ENCODE assay signal across 10 cellular contexts in the genomic region with DNA sequence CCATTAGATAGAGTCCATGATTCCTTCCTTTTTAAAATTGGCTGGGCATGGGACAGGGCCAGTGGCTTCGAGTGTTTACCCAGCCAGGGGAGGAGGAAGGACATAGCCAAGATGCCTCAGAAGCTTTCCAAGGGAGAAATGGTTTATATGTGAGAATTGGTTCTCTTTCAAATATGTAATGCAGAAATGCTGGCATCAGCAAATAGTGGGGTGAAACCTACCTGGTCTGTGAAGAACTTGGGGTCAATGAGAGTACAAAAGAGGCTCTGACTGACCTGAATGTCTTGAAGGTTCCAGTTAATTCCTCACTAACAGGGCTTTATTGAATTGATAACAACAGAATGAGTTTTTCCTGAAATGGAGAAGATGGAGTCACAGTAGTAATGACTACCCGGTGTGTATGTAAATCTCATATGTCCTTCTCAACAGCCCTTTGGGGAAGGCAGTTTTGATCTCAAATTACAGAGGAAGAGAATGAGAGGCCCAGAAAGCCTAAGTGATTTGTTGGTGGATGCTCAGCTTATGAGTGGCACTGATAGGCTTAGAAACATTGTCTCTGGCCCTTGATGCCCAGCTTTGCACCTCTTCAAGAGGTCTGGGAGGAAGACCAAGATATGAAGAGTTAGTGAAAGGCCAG. TPM values are rescaled to one million over a fixed set of nuclear protein-coding genes. Genes with fewer than 3 reads are reported as not detected.
DNase-seq lines count a peak whose midpoint lies in the region; ATAC-seq and TF ChIP-seq lines count a peak whose summit lies in the region.
"Had no signal": no experiment of that assay in that cellular context is flagged by ENCODE, and none has a peak within 500 bp of the region (broad histone marks: within the 10 kb centered on the region; RNA-seq: fewer than 3 reads in every experiment).

No MANE protein-coding gene starts in this region.

- no peaks in the 10 kb centered on the region for H3K36me3 ChIP-seq in CD4-positive, CD25-positive, alpha-beta regulatory T cell (ENCODE audit: control insufficient read depth, insufficient read depth, low read length)
- H3K36me3 ChIP-seq in HUES48 (ENCODE audit: control insufficient read depth, insufficient read depth, low read length) (peaks cover 13% of the 10 kb centered on the region), lower lobe of right lung (peaks cover 12% of the 10 kb centered on the region)

- H3K27me3 Mint-ChIP-seq in CD4-positive, CD25-positive, alpha-beta regulatory T cell, result peaks cover 65% of the 10 kb centered on the region
- H3K27me3 Mint-ChIP-seq in activated naive CD8-positive, alpha-beta T cell, result peaks cover 21% of the 10 kb centered on the region

- DNase-seq in CD4-positive, CD25-positive, alpha-beta regulatory T cell, result no peak
- DNase-seq in lower lobe of right lung, result no peak
- DNase-seq in DMS 273 treated with DMSO at 0.1 percent for 48 hours (lab: John Stamatoyannopoulos, UW), result no peak
- DNase-seq in NCI-H748 treated with DMSO at 0.1 percent for 48 hours (lab: John Stamatoyannopoulos, UW), result no peak
- DNase-seq in stimulated activated CD4-positive, alpha-beta T cell treated with anti-CD3 and anti-CD28 coated beads, Interleukin-2, amount 100 ng/mL, for 24 hours, result no peak
- DNase-seq: NCI-H1417 treated with DMSO at 0.1 percent for 48 hours; stimulated activated naive CD4-positive, alpha-beta T cell had no signal

- H3K9me3 ChIP-seq in CD4-positive, CD25-positive, alpha-beta regulatory T cell (ENCODE audit: control insufficient read depth in 2 of 2, low read length in 2 of 2), result no peaks in the 10 kb centered on the region
- H3K9me3 ChIP-seq in HUES48 (ENCODE audit: control insufficient read depth, insufficient read depth, low read length), result no peaks in the 10 kb centered on the region
- H3K9me3 ChIP-seq in lower lobe of right lung, result no peaks in the 10 kb centered on the region

- no peaks in the 10 kb centered on the region for H3K36me3 Mint-ChIP-seq in CD4-positive, CD25-positive, alpha-beta regulatory T cell
- H3K36me3 Mint-ChIP-seq in activated naive CD8-positive, alpha-beta T cell, result peaks cover 15% of the 10 kb centered on the region

- peaks cover 36% of the 10 kb centered on the region for H3K27me3 ChIP-seq in CD4-positive, CD25-positive, alpha-beta regulatory T cell (ENCODE audit: control insufficient read depth, insufficient read depth, low read length)
- peaks cover 32% of the 10 kb centered on the region for H3K27me3 ChIP-seq in HUES48 (ENCODE audit: control insufficient read depth, insufficient read depth, low read length)
- H3K27me3 ChIP-seq in lower lobe of right lung (ENCODE audit: low read depth), result peaks cover 8% of the 10 kb centered on the region

- H3K9ac ChIP-seq in HUES48 (ENCODE audit: low read depth, low read length), result no peak overlapping the region

- H3K4me1 ChIP-seq in CD4-positive, CD25-positive, alpha-beta regulatory T cell (ENCODE audit: control insufficient read depth, insufficient read depth, low read length, poor library complexity, severe bottlenecking), result peaks cover 30% of the 10 kb centered on the region
- H3K4me1 ChIP-seq in HUES48 (ENCODE audit: control insufficient read depth, insufficient read depth, low read length) (peaks cover 48% of the 10 kb centered on the region), lower lobe of right lung (peaks cover 30% of the 10 kb centered on the region)

- intact Hi-C loops in lower lobe of right lung (cut with DNase I), result no loop called here

- no peak for ATAC-seq in CD4-positive, CD25-positive, alpha-beta regulatory T cell (ENCODE audit: low read depth in 2 of 2)
- ATAC-seq in lower lobe of right lung (no peak), HG02571 (IDR thresholded peaks at IDR 0.05; ENCODE audit: unreplicated experiment) (no peak)

- H3K4me3 ChIP-seq in CD4-positive, CD25-positive, alpha-beta regulatory T cell (ENCODE audit: low read depth, low read length), result no peak overlapping the region
- H3K4me3 ChIP-seq in HUES48 (ENCODE audit: low read depth, low read length), result peak overlapping the region; percentile 71
- H3K4me3 ChIP-seq in lower lobe of right lung, result peak overlapping the region; percentile 71

- H3K4me1 Mint-ChIP-seq in CD4-positive, CD25-positive, alpha-beta regulatory T cell, result peaks cover 0 to 28% (median 20%) of the 10 kb centered on the region in 4 donors
- H3K4me1 Mint-ChIP-seq in activated naive CD8-positive, alpha-beta T cell (ENCODE audit: low read depth), result peaks cover 40% of the 10 kb centered on the region

- peak overlapping the region; percentile 0 to 93 (median 58) for H3K4me3 Mint-ChIP-seq in CD4-positive, CD25-positive, alpha-beta regulatory T cell
- peak overlapping the region; percentile 91 for H3K4me3 Mint-ChIP-seq in activated naive CD8-positive, alpha-beta T cell

- peaks cover 0 to 3% (median 0%) of the 10 kb centered on the region in 7 donors for H3K9me3 Mint-ChIP-seq in CD4-positive, CD25-positive, alpha-beta regulatory T cell
- no peaks in the 10 kb centered on the region for H3K9me3 Mint-ChIP-seq in activated naive CD8-positive, alpha-beta T cell (ENCODE audit: low read depth)

- no peak for TF ChIP-seq CTCF in lower lobe of right lung (IDR thresholded peaks at IDR 0.05)

- H3K27ac Mint-ChIP-seq in CD4-positive, CD25-positive, alpha-beta regulatory T cell, result no peak overlapping the region
- no peak overlapping the region for H3K27ac Mint-ChIP-seq in activated naive CD8-positive, alpha-beta T cell

- H3K27ac ChIP-seq in CD4-positive, CD25-positive, alpha-beta regulatory T cell (ENCODE audit: insufficient read depth, low read length, poor library complexity, severe bottlenecking), result no peak overlapping the region
- H3K27ac ChIP-seq in HUES48 (ENCODE audit: low read depth, low read length), result no peak overlapping the region
- H3K27ac ChIP-seq in lower lobe of right lung, result no peak overlapping the region

RNA-seq across cellular contexts. Expression of a gene that starts 2.6 kb away (rescaled TPM):
- 53.7 TPM for total RNA-seq in CD4-positive, CD25-positive, alpha-beta regulatory T cell
- polyA plus RNA-seq in CD4-positive, CD25-positive, alpha-beta regulatory T cell, result under 1 TPM in 2 of 4 donors, not detected in 2; 0.42 TPM
- total RNA-seq in lower lobe of right lung, result 25.8 TPM
